In genomic region chr1:53116307-53116810, GRCh38 we compare ENCODE assay signal across 16 cellular contexts. TPM values are rescaled to one million over a fixed set of nuclear protein-coding genes. Genes with fewer than 3 reads are reported as not detected.
DNase-seq lines count a peak whose midpoint lies in the region; TF ChIP-seq lines count a peak whose summit lies in the region.
"Had no signal": no experiment of that assay in that cellular context is flagged by ENCODE, and none has a peak within 500 bp of the region (broad histone marks: within the 10 kb centered on the region; RNA-seq: fewer than 3 reads in every experiment).

No MANE protein-coding gene starts in this region.

- no peaks in the 10 kb centered on the region for H3K79me2 ChIP-seq in SK-N-SH (ENCODE audit: insufficient read depth)

- no peak for TF ChIP-seq EP300 in SK-N-SH (IDR thresholded peaks at IDR 0.05; ENCODE audit: borderline replicate concordance in 1 of 2, low read depth in 1 of 2, low read length in 1 of 2)

- H3K4me3 Mint-ChIP-seq in glutamatergic neuron (ENCODE audit: unreplicated experiment): no peak overlapping the region
- H3K4me3 Mint-ChIP-seq: CD8-positive, alpha-beta T cell; HFFc6 had no signal

- DNase-seq in NCI-H524 (lab: John Stamatoyannopoulos, UW) (peak; percentile 74 to 85), SK-N-SH (peak; percentile 47), glutamatergic neuron (no peak), uterus (no peak), head of caudate nucleus (no peak), NCI-H2171 (lab: John Stamatoyannopoulos, UW) (no peak), DMS114 treated with DMSO at 0.1 percent for 48 hours (lab: John Stamatoyannopoulos, UW; ENCODE audit: unreplicated experiment) (no peak)
- DNase-seq: CD8-positive, alpha-beta T cell; GF-D8; GOT3; HFFc6; Kasumi-1; NCI-H187 treated with DMSO at 0.1 percent for 48 hours had no signal

- no peaks in the 10 kb centered on the region for H4K20me1 ChIP-seq in SK-N-SH (ENCODE audit: insufficient read depth)

- TF ChIP-seq CTCF in SK-N-SH (IDR thresholded peaks at IDR 0.05): no peak
- no peak for TF ChIP-seq CTCF in glutamatergic neuron (IDR thresholded peaks at IDR 0.05; ENCODE audit: partially characterized antibody, unreplicated experiment)
- TF ChIP-seq CTCF in uterus (IDR thresholded peaks at IDR 0.05): no peak

- H3K27me3 ChIP-seq in SK-N-SH (ENCODE audit: insufficient read depth) (no peaks in the 10 kb centered on the region), uterus (no peaks in the 10 kb centered on the region)

- H3K4me1 Mint-ChIP-seq in glutamatergic neuron (ENCODE audit: low read depth, unreplicated experiment): peaks cover 30% of the 10 kb centered on the region

- no peaks in the 10 kb centered on the region for H3K9me3 ChIP-seq in SK-N-SH
- no peaks in the 10 kb centered on the region for H3K9me3 ChIP-seq in uterus

- peaks cover 4% of the 10 kb centered on the region for H3K9me3 Mint-ChIP-seq in glutamatergic neuron (ENCODE audit: unreplicated experiment)
- H3K9me3 Mint-ChIP-seq: CD8-positive, alpha-beta T cell had no signal

- H3K4me1 ChIP-seq in SK-N-SH (ENCODE audit: control insufficient read depth in 1 of 2, insufficient read depth in 2 of 2, low read depth in 1 of 2, low read length in 1 of 2): peaks cover 5 to 39% of the 10 kb centered on the region in 2 experiments; a peak in 3 of 4 replicates
- peaks cover 3% of the 10 kb centered on the region in 2 donors for H3K4me1 ChIP-seq in uterus

- H3K4me2 ChIP-seq in SK-N-SH: no peak overlapping the region

- H2AFZ ChIP-seq in SK-N-SH (ENCODE audit: low read depth): peak overlapping the region; percentile 29; the same call in 1 of the 2 replicates

- no peak for TF ChIP-seq POLR2A in uterus (IDR thresholded peaks at IDR 0.05)

- H3K27ac Mint-ChIP-seq in glutamatergic neuron (ENCODE audit: unreplicated experiment): peak overlapping the region; percentile 59
- H3K27ac Mint-ChIP-seq: CD8-positive, alpha-beta T cell; HFFc6 had no signal

- H3K27me3 Mint-ChIP-seq in glutamatergic neuron (ENCODE audit: unreplicated experiment): peaks cover 2% of the 10 kb centered on the region

- WGBS in SK-N-SH (ENCODE audit: low lambda C conversion rate): 76% methylated on average over 5 of the region's 9 CpGs

- H3K27ac ChIP-seq in SK-N-SH (ENCODE audit: low read depth in 2 of 2, low read length in 1 of 2) (no peak overlapping the region), uterus (peak overlapping the region; percentile 13 to 25)
- H3K27ac ChIP-seq: RWPE1, SK-N-MC had no signal

- no peaks in the 10 kb centered on the region for H3K9me2 ChIP-seq in SK-N-SH

- H3K4me3 ChIP-seq in SK-N-SH (ENCODE audit: low read depth in 2 of 2, low read length in 1 of 2): no peak overlapping the region
- no peak overlapping the region for H3K4me3 ChIP-seq in uterus
- H3K4me3 ChIP-seq: SK-N-MC had no signal

- H3K36me3 Mint-ChIP-seq in glutamatergic neuron (ENCODE audit: unreplicated experiment): peaks cover 8% of the 10 kb centered on the region
- H3K36me3 Mint-ChIP-seq: CD8-positive, alpha-beta T cell had no signal

- no peaks in the 10 kb centered on the region for H3F3A ChIP-seq in SK-N-SH (replicated peaks; ENCODE audit: insufficient read depth)

- POLR2A ChIA-PET in SK-N-SH (lab: Yijun Ruan, JAX): no interaction called here

- H3K36me3 ChIP-seq in SK-N-SH (replicated peaks in 1 of 2; ENCODE audit: control insufficient read depth in 1 of 2, insufficient read depth in 2 of 2, low read length in 1 of 2) (no peaks in the 10 kb centered on the region), uterus (no peaks in the 10 kb centered on the region)

- H3K9ac ChIP-seq in SK-N-SH: no peak overlapping the region

- no peak for TF ChIP-seq RAD21 in SK-N-SH (IDR thresholded peaks at IDR 0.05; ENCODE audit: low read length)

- CTCF ChIA-PET in SK-N-SH (lab: Yijun Ruan, JAX): interaction anchor here (0.6 kb wide), 1 partner anchor 1049 kb away, joined by 3 read pairs; no protein-coding TSS in a partner anchor

- intact Hi-C loops in uterus (cut with DNase I; ENCODE audit: low total_unique reads): no loop called here
- intact Hi-C loops in head of caudate nucleus (cut with DNase I): no loop called here

TF ChIP-seq in SK-N-SH, 30 proteins besides CTCF, POLR2A, EP300 and RAD21:
- TF ChIP-seq CHD2 (IDR thresholded peaks at IDR 0.05; ENCODE audit: low read length, partially characterized antibody): no peak
- TF ChIP-seq TAF1 (IDR thresholded peaks at IDR 0.05; ENCODE audit: borderline replicate concordance, low read depth, low read length): no peak
- TF ChIP-seq FOXM1 (IDR thresholded peaks at IDR 0.05; ENCODE audit: low read depth): no peak
- TF ChIP-seq POLR2AphosphoS5 (IDR thresholded peaks at IDR 0.05; ENCODE audit: low read depth, low read length): no peak
- no peak for TF ChIP-seq EZH2phosphoT487 (IDR thresholded peaks at IDR 0.05; ENCODE audit: borderline replicate concordance, low read depth)
- TF ChIP-seq NFIC (IDR thresholded peaks at IDR 0.05; ENCODE audit: borderline replicate concordance): no peak
- TF ChIP-seq USF2 (IDR thresholded peaks at IDR 0.05; ENCODE audit: borderline replicate concordance, low read depth, low read length): no peak
- no peak for TF ChIP-seq GATA2 (CRISPR knock-in tag; IDR thresholded peaks at IDR 0.05)
- no peak for TF ChIP-seq ELF1 (IDR thresholded peaks at IDR 0.05)
- no peak for TF ChIP-seq TCF12 (IDR thresholded peaks at IDR 0.05)
- no peak for TF ChIP-seq RCOR1 (IDR thresholded peaks at IDR 0.05; ENCODE audit: low read length)
- TF ChIP-seq SIN3A (IDR thresholded peaks at IDR 0.05; ENCODE audit: borderline replicate concordance, low read depth, low read length): no peak
- no peak for TF ChIP-seq USF1 (IDR thresholded peaks at IDR 0.05; ENCODE audit: borderline replicate concordance, low read depth)
- TF ChIP-seq IRF3 (IDR thresholded peaks at IDR 0.05; ENCODE audit: low read depth, low read length): no peak
- no peak for TF ChIP-seq JUND (IDR thresholded peaks at IDR 0.05)
- TF ChIP-seq YY1 (IDR thresholded peaks at IDR 0.05; ENCODE audit: low read depth): no peak
- no peak for TF ChIP-seq MXI1 (IDR thresholded peaks at IDR 0.05; ENCODE audit: low read depth, low read length)
- no peak for TF ChIP-seq GABPA (IDR thresholded peaks at IDR 0.05; ENCODE audit: low read depth)
TF ChIP-seq in SK-N-SH: peak in this region for 0.

RNA-seq across cellular contexts. Expression of gene SLC1A7, which starts 26.1 kb away (rescaled TPM):
- not detected in 2 replicates for polyA plus RNA-seq in SK-N-SH (2012; rRNA removed)
- not detected in 2 replicates for polyA plus RNA-seq in SK-N-SH (2012; cell fraction: cytosol; rRNA removed)
- polyA plus RNA-seq in SK-N-SH (2012; cell fraction: nucleus; rRNA removed): 0.02 and 0.04 TPM in 2 replicates
- total RNA-seq in glutamatergic neuron (ENCODE audit: unreplicated experiment) (not detected), uterus (under 1 TPM in 1 of 4 donors, not detected in 3; 0.24 TPM)
- total RNA-seq: CD8-positive, alpha-beta T cell; NCI-H460 had no signal

RNA-seq across cellular contexts. Expression of gene PODN, which starts 54.3 kb away (rescaled TPM):
- polyA plus RNA-seq in SK-N-SH (2012; rRNA removed): 2.0 and 2.9 TPM in 2 replicates
- 1.2 and 2.7 TPM in 2 replicates for polyA plus RNA-seq in SK-N-SH (2012; cell fraction: cytosol; rRNA removed)
- polyA plus RNA-seq in SK-N-SH (2012; cell fraction: nucleus; rRNA removed): 6.3 TPM in 2 replicates
- 3.1 TPM for total RNA-seq in glutamatergic neuron (ENCODE audit: unreplicated experiment)
- 100 to 1,000 TPM in 1 of 4 donors, 10 to 100 TPM in 3; 20.9 to 100 (median 71.8) TPM for total RNA-seq in uterus
- total RNA-seq: CD8-positive, alpha-beta T cell; NCI-H460 had no signal

Comparison
In these comparisons a context has a peak if more than half of its experiments do, and no peak if none do; other contexts are left out.
1. DNase-seq: peak in NCI-H524 (2 of 2) and SK-N-SH (single experiment); none in glutamatergic neuron (single experiment), uterus (0 of 2), head of caudate nucleus (0 of 42), NCI-H2171 (single experiment) and DMS114 treated with DMSO at 0.1 percent for 48 hours (single experiment).
2. H3K27ac ChIP-seq: peak in uterus (2 of 2); none in SK-N-SH (0 of 2).